8 cellular contexts compared by ENCODE assay signal in genomic region chr2:176553685-176554106, GRCh38.
A peak's percentile ranks its signal among the peaks of the same experiment; 100 is the strongest.
DNase-seq lines count a peak whose midpoint lies in the region; ATAC-seq, FAIRE-seq and TF ChIP-seq lines count a peak whose summit lies in the region.

No MANE protein-coding gene starts in this region.

- H3K4me2 ChIP-seq in endothelial cell of umbilical vein (ENCODE audit: insufficient read depth, low read length) = peak overlapping the region; percentile 90

- H3K36me3 Mint-ChIP-seq in mesothelial cell of epicardium = no peaks in the 10 kb centered on the region

- no peaks in the 10 kb centered on the region for H3K27me3 ChIP-seq in endothelial cell of umbilical vein (ENCODE audit: control insufficient read depth in 2 of 2, insufficient read depth in 2 of 2, low read length in 2 of 2)

- no peaks in the 10 kb centered on the region for H4K20me1 ChIP-seq in endothelial cell of umbilical vein (replicated peaks; ENCODE audit: control insufficient read depth, extremely low read depth, insufficient read depth, low read length)

- H3K36me3 ChIP-seq in endothelial cell of umbilical vein (ENCODE audit: control insufficient read depth in 2 of 2, extremely low read depth in 1 of 2, insufficient read depth in 2 of 2, low read length in 2 of 2) = no peaks in the 10 kb centered on the region

- peak overlapping the region; percentile 60 for H3K4me3 Mint-ChIP-seq in mesothelial cell of epicardium

- H3K4me3 ChIP-seq in endothelial cell of umbilical vein (replicated peaks in 1 of 3; ENCODE audit: insufficient read depth in 1 of 3, low read depth in 1 of 3, low read length in 3 of 3) = peak overlapping the region; percentile 11 to 48 (median 44)

- H3K4me1 Mint-ChIP-seq in mesothelial cell of epicardium = peaks cover 19% of the 10 kb centered on the region

- dilution Hi-C loops in endothelial cell of umbilical vein (cut with MboI; ENCODE audit: extremely low pct_ligation_motif_present, low sequenced_read_pairs) = loop anchor here (25.0 kb wide), 1 partner anchor 584 kb away; no protein-coding TSS in a partner anchor

- H3K27ac Mint-ChIP-seq in mesothelial cell of epicardium = no peak overlapping the region

- peak; percentile 83 for DNase-seq in NCI-H2171 treated with DMSO at 0.1 percent for 48 hours (lab: John Stamatoyannopoulos, UW)
- peak; percentile 20 to 26 for DNase-seq in activated CD4-positive, alpha-beta T cell treated with anti-CD3 and anti-CD28 coated beads, Interleukin-2, amount 50 U/mL, for 48 hours
- DNase-seq in endothelial cell of umbilical vein (ENCODE audit: low read depth, low spot score) = peak; percentile 89
- no peak for DNase-seq in mesothelial cell of epicardium (ENCODE audit: low spot score in 2 of 2, unreplicated experiment in 2 of 2)
- peak; percentile 43 for DNase-seq in stimulated activated naive CD8-positive, alpha-beta T cell treated with anti-CD3 and anti-CD28 coated beads, Interleukin-15, Interleukin-2, amounts not matched to agents 100 U/mL and 50 U/mL, for 24 hours
- no peak for DNase-seq in GDM1 (lab: John Stamatoyannopoulos, UW)
- DNase-seq in SW 1271 (lab: John Stamatoyannopoulos, UW) = no peak

- peak overlapping the region; percentile 73 for H3K9ac ChIP-seq in endothelial cell of umbilical vein (replicated peaks; ENCODE audit: extremely low read depth, insufficient read depth, low read length)

- no peaks in the 10 kb centered on the region for H3K9me3 Mint-ChIP-seq in mesothelial cell of epicardium

- intact Hi-C loops in endothelial cell of umbilical vein (cut with micrococcal nuclease) = loop anchor here (1.0 to 10.0 kb wide), 12 partner anchors 30 to 596 kb away; partner anchors contain the start of gene HOXD1

- peaks cover 13% of the 10 kb centered on the region for H3K4me1 ChIP-seq in endothelial cell of umbilical vein (ENCODE audit: control insufficient read depth, extremely low read depth, insufficient read depth, low read length)

- peak overlapping the region; percentile 77 for H3K27ac ChIP-seq in endothelial cell of umbilical vein (ENCODE audit: insufficient read depth, low read depth, low read length)

- no peaks in the 10 kb centered on the region for H3K9me3 ChIP-seq in endothelial cell of umbilical vein (replicated peaks; ENCODE audit: control insufficient read depth, insufficient read depth, low read length)

- POLR2A ChIA-PET in endothelial cell of umbilical vein (lab: Charles Lee) = interaction anchor here (1.0 to 2.6 kb wide), 6 partner anchors 8 to 423 kb away, joined by 3 to 13 read pairs (median 4); no protein-coding TSS in a partner anchor

- ATAC-seq in GM18502 (IDR thresholded peaks at IDR 0.05; ENCODE audit: poor library complexity, unreplicated experiment) = peak; percentile 48
- ATAC-seq in stimulated activated naive CD8-positive, alpha-beta T cell treated with anti-CD3 and anti-CD28 coated beads, Interleukin-15, Interleukin-2, amounts not matched to agents 100 U/mL and 50 U/mL, for 24 hours = no peak

- H2AFZ ChIP-seq in endothelial cell of umbilical vein (ENCODE audit: low read depth, low read length) = peak overlapping the region; percentile 96

- FAIRE-seq in endothelial cell of umbilical vein (lab: Jason Lieb, UNC) = peak; percentile 95

- TF ChIP-seq POLR2A in endothelial cell of umbilical vein (IDR thresholded peaks at IDR 0.05; ENCODE audit: low read depth, low read length) = peak; percentile 28

- TSS peak; percentile 27 for BruUV-seq in endothelial cell of umbilical vein (replicated peaks; lab: Mats Ljungman, UMichigan)

- no peaks in the 10 kb centered on the region for H3K9me1 ChIP-seq in endothelial cell of umbilical vein (replicated peaks; ENCODE audit: control insufficient read depth, extremely low read depth, insufficient read depth, low read length)

- TF ChIP-seq CTCF in endothelial cell of umbilical vein (IDR thresholded peaks at IDR 0.05; ENCODE audit: extremely low read depth in 1 of 2, insufficient read depth in 1 of 2, low read depth in 1 of 2, low read length in 2 of 2) (peak in 1 of 2 donors; percentile 26), mesothelial cell of epicardium (IDR thresholded peaks at IDR 0.05; ENCODE audit: unreplicated experiment) (no peak)

- CTCF ChIA-PET in endothelial cell of umbilical vein (lab: Charles Lee) = interaction anchor here (0.6 to 3.8 kb wide), 91 partner anchors 9 to 596 kb away, joined by 3 to 243 read pairs (median 5); partner anchors contain the start of genes HOXD1, HOXD4, HOXD8 and HOXD9

- H3K79me2 ChIP-seq in endothelial cell of umbilical vein (ENCODE audit: control insufficient read depth, insufficient read depth, low read length) = no peaks in the 10 kb centered on the region

- peaks cover 46% of the 10 kb centered on the region for H3K27me3 Mint-ChIP-seq in mesothelial cell of epicardium (ENCODE audit: low read depth)

TF ChIP-seq in endothelial cell of umbilical vein, 7 proteins besides CTCF, POLR2A, EP300 and RAD21:
- TF ChIP-seq GATA2 (IDR thresholded peaks at IDR 0.05; ENCODE audit: insufficient read depth, insufficient read length, low read depth, low read length) = no peak
- TF ChIP-seq FOS (IDR thresholded peaks at IDR 0.05; ENCODE audit: borderline replicate concordance, insufficient read depth, low read length) = no peak
- TF ChIP-seq POLR2AphosphoS5 (IDR thresholded peaks at IDR 0.05; ENCODE audit: insufficient read depth, low read depth, low read length) = no peak
- no peak for TF ChIP-seq MYC (IDR thresholded peaks at IDR 0.05; ENCODE audit: low read depth, low read length)
- TF ChIP-seq EZH2 (IDR thresholded peaks at IDR 0.05; ENCODE audit: borderline replicate concordance, low read depth, low read length, severe bottlenecking) = no peak
- no peak for TF ChIP-seq MAX (IDR thresholded peaks at IDR 0.05; ENCODE audit: insufficient read depth, insufficient read length)
- TF ChIP-seq JUN (IDR thresholded peaks at IDR 0.05; ENCODE audit: borderline replicate concordance, insufficient read depth, insufficient read length, low read depth) = no peak
TF ChIP-seq in endothelial cell of umbilical vein: peak in this region for 0.

Comparison
In these comparisons a context has a peak if more than half of its experiments do, and no peak if none do; other contexts are left out.
1. DNase-seq: peak in NCI-H2171 treated with DMSO at 0.1 percent for 48 hours (single experiment), activated CD4-positive, alpha-beta T cell treated with anti-CD3 and anti-CD28 coated beads, Interleukin-2, amount 50 U/mL, for 48 hours (2 of 2), endothelial cell of umbilical vein (single experiment) and stimulated activated naive CD8-positive, alpha-beta T cell treated with anti-CD3 and anti-CD28 coated beads, Interleukin-15, Interleukin-2, amounts not matched to agents 100 U/mL and 50 U/mL, for 24 hours (single experiment); none in mesothelial cell of epicardium (0 of 2), GDM1 (single experiment) and SW 1271 (0 of 2).